ENCODE assay signal across 21 cellular contexts in the genomic region with DNA sequence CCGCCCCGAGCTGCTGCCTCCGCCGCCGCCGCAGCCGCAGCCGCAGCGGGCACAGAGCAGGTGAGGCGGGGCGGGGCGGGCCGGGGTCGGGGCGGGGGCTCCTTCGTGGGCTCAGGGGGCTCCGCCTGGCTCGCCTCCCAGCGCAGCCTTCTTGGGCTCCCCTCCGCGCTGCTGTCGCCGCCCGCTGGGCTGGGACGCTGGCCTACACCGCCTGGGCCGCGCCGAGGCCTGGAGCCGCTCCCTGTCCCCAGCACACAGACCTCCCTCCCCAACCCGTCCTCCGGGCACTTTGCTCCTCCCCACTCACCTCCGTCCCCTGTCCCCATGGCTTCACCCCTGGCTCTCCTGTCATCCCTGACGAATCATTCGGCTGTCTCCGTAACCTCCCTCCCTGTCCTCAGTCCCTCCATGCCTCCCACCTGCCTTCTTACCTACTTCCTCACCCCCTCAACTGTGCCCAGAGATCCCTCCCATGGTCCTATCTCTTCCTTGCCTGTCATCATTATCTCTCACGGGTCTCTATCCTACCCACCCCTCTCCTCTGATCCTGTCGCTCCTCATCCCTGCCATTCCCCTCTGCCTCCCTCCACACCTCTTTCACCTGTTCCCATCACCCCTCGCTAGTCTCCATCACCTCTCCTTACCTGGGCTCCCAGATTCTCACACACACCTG. TPM values are rescaled to one million over a fixed set of nuclear protein-coding genes. Genes with fewer than 3 reads are reported as not detected.
DNase-seq lines count a peak whose midpoint lies in the region; ATAC-seq and TF ChIP-seq lines count a peak whose summit lies in the region.
"Had no signal": no experiment of that assay in that cellular context is flagged by ENCODE, and none has a peak within 500 bp of the region (broad histone marks: within the 10 kb centered on the region; RNA-seq: fewer than 3 reads in every experiment).

No MANE protein-coding gene starts in this region.

- H3K4me1 ChIP-seq in iPS-15b (ENCODE audit: control insufficient read depth, insufficient read depth, low read length) (peaks cover 5% of the 10 kb centered on the region), upper lobe of left lung (peaks cover 7 to 22% (median 9%) of the 10 kb centered on the region in 4 donors)

- peak; percentile 53 for DNase-seq in activated CD8-positive, alpha-beta memory T cell treated with anti-CD3 and anti-CD28 coated beads for 24 hours
- no peak for DNase-seq in activated CD8-positive, alpha-beta memory T cell treated with anti-CD3 and anti-CD28 coated beads, Interleukin-2, amount 50 U/mL, for 4 hours
- DNase-seq in WTC11 (ENCODE audit: low spot score), result no peak
- DNase-seq in cardiac septum (ENCODE audit: low spot score), result no peak
- DNase-seq in upper lobe of left lung, result no peak
- DNase-seq: activated naive CD8-positive, alpha-beta T cell treated with anti-CD3 and anti-CD28 coated beads, Interleukin-2, amount 50 U/mL, for 24 hours; brain microvascular endothelial cell; foreskin melanocyte; left lung; NCI-H446; SHP77; stimulated activated CD4-positive, alpha-beta T cell treated with anti-CD3 and anti-CD28 coated beads, Interleukin-12 subunit alpha, Interleukin-12 subunit beta, amount 100 ng/mL, for 4 hours had no signal

- WGBS in upper lobe of left lung, 2 donors, result 30 to 51% methylated on average over 19 to 29 of the region's 39 CpGs

- H3K36me3 ChIP-seq in iPS-15b (ENCODE audit: control insufficient read depth, insufficient read depth, low read length) (no peaks in the 10 kb centered on the region), upper lobe of left lung (no peaks in the 10 kb centered on the region)
- H3K36me3 ChIP-seq: brain microvascular endothelial cell, left lung had no signal

- H3K27me3 ChIP-seq in iPS-15b (ENCODE audit: control insufficient read depth, insufficient read depth, low read length), result peaks cover 67% of the 10 kb centered on the region
- peaks cover 0 to 15% (median 7%) of the 10 kb centered on the region in 4 donors for H3K27me3 ChIP-seq in upper lobe of left lung

- H3K4me3 ChIP-seq in iPS-15b (ENCODE audit: low read depth, low read length) (peak overlapping the region; percentile 52), upper lobe of left lung (no peak overlapping the region)
- H3K4me3 ChIP-seq: left lung had no signal

- no peaks in the 10 kb centered on the region for H3K36me3 Mint-ChIP-seq in WTC11
- H3K36me3 Mint-ChIP-seq: CD8-positive, alpha-beta T cell had no signal

- H3K9me3 ChIP-seq in iPS-15b (ENCODE audit: control insufficient read depth, insufficient read depth, low read length), result no peaks in the 10 kb centered on the region
- no peaks in the 10 kb centered on the region for H3K9me3 ChIP-seq in upper lobe of left lung
- H3K9me3 ChIP-seq: left lung had no signal

- H3K9ac ChIP-seq in iPS-15b (ENCODE audit: low read depth, low read length), result no peak overlapping the region

- ATAC-seq in WTC11 (0 out of 2 replicates have a peak, but pooled peaks have one; percentile 2), upper lobe of left lung (ENCODE audit: low FRiP score in 2 of 2) (no peak), GM21390 (IDR thresholded peaks at IDR 0.05; ENCODE audit: unreplicated experiment) (no peak), HG02678 (IDR thresholded peaks at IDR 0.05; ENCODE audit: unreplicated experiment) (no peak)
- ATAC-seq: activated naive CD8-positive, alpha-beta T cell treated with anti-CD3 and anti-CD28 coated beads, Interleukin-2, amount 50 U/mL, for 24 hours; left lung had no signal

- CTCF ChIA-PET in WTC11 (lab: Charles Lee), result interaction anchor here (0.6 to 3.9 kb wide), 2 partner anchors 15 kb away, joined by 3 to 26 read pairs; a partner anchor contains a TSS

- peaks cover 4% of the 10 kb centered on the region; the same call in 1 of the 2 replicates for H3K9me3 Mint-ChIP-seq in WTC11
- H3K9me3 Mint-ChIP-seq: CD8-positive, alpha-beta T cell had no signal

- TF ChIP-seq POLR2A in upper lobe of left lung (IDR thresholded peaks at IDR 0.05), result no peak

- no peak overlapping the region for H3K4me3 Mint-ChIP-seq in WTC11
- H3K4me3 Mint-ChIP-seq: activated naive CD8-positive, alpha-beta T cell treated with anti-CD3 and anti-CD28 coated beads, Interleukin-2, amount 50 U/mL, for 24 hours; CD8-positive, alpha-beta T cell; nephron progenitor cell; T-cell had no signal

- H3K27me3 Mint-ChIP-seq in WTC11 (ENCODE audit: low read depth), result peaks cover 14% of the 10 kb centered on the region

- no peak overlapping the region for H3K27ac ChIP-seq in upper lobe of left lung
- H3K27ac ChIP-seq: brain microvascular endothelial cell, epithelial cell of prostate, left lung had no signal

- H3K4me1 Mint-ChIP-seq in WTC11, result peaks cover 14% of the 10 kb centered on the region

- no peak for TF ChIP-seq EP300 in upper lobe of left lung (IDR thresholded peaks at IDR 0.05)

- no peak overlapping the region for H3K27ac Mint-ChIP-seq in WTC11
- H3K27ac Mint-ChIP-seq: activated naive CD8-positive, alpha-beta T cell treated with anti-CD3 and anti-CD28 coated beads, Interleukin-2, amount 50 U/mL, for 24 hours; CD8-positive, alpha-beta T cell; nephron progenitor cell; T-cell had no signal

- intact Hi-C loops in cardiac septum (cut with DNase I), result no loop called here

- TF ChIP-seq CTCF in WTC11 (IDR thresholded peaks at IDR 0.05), result no peak
- TF ChIP-seq CTCF in upper lobe of left lung (IDR thresholded peaks at IDR 0.05), result no peak

- POLR2A ChIA-PET in WTC11 (lab: Charles Lee), result no interaction called here

TF ChIP-seq in WTC11, 78 proteins besides CTCF, POLR2A, EP300 and RAD21 (continues in another document):
- TF ChIP-seq MYBL2 (CRISPR knock-in tag; IDR thresholded peaks at IDR 0.05) (no peak), NFYB (CRISPR knock-in tag; conservative IDR thresholded peaks at IDR 0.05; ENCODE audit: low read depth) (no peak), IRF2 (CRISPR knock-in tag; IDR thresholded peaks at IDR 0.05; ENCODE audit: borderline replicate concordance, low read depth) (no peak), ZBTB21 (CRISPR knock-in tag; IDR thresholded peaks at IDR 0.05; ENCODE audit: borderline replicate concordance) (no peak), NFATC4 (CRISPR knock-in tag; IDR thresholded peaks at IDR 0.05) (no peak), RELA (CRISPR knock-in tag; IDR thresholded peaks at IDR 0.05; ENCODE audit: borderline replicate concordance) (no peak)
- TF ChIP-seq, protein P1, sequence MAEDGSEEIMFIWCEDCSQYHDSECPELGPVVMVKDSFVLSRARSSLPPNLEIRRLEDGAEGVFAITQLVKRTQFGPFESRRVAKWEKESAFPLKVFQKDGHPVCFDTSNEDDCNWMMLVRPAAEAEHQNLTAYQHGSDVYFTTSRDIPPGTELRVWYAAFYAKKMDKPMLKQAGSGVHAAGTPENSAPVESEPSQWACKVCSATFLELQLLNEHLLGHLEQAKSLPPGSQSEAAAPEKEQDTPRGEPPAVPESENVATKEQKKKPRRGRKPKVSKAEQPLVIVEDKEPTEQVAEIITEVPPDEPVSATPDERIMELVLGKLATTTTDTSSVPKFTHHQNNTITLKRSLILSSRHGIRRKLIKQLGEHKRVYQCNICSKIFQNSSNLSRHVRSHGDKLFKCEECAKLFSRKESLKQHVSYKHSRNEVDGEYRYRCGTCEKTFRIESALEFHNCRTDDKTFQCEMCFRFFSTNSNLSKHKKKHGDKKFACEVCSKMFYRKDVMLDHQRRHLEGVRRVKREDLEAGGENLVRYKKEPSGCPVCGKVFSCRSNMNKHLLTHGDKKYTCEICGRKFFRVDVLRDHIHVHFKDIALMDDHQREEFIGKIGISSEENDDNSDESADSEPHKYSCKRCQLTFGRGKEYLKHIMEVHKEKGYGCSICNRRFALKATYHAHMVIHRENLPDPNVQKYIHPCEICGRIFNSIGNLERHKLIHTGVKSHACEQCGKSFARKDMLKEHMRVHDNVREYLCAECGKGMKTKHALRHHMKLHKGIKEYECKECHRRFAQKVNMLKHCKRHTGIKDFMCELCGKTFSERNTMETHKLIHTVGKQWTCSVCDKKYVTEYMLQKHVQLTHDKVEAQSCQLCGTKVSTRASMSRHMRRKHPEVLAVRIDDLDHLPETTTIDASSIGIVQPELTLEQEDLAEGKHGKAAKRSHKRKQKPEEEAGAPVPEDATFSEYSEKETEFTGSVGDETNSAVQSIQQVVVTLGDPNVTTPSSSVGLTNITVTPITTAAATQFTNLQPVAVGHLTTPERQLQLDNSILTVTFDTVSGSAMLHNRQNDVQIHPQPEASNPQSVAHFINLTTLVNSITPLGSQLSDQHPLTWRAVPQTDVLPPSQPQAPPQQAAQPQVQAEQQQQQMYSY (CRISPR knock-in tag; IDR thresholded peaks at IDR 0.05), result no peak
- TF ChIP-seq, protein P2, sequence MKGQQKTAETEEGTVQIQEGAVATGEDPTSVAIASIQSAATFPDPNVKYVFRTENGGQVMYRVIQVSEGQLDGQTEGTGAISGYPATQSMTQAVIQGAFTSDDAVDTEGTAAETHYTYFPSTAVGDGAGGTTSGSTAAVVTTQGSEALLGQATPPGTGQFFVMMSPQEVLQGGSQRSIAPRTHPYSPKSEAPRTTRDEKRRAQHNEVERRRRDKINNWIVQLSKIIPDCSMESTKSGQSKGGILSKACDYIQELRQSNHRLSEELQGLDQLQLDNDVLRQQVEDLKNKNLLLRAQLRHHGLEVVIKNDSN (CRISPR knock-in tag; IDR thresholded peaks at IDR 0.05), result no peak
- TF ChIP-seq, protein P3, sequence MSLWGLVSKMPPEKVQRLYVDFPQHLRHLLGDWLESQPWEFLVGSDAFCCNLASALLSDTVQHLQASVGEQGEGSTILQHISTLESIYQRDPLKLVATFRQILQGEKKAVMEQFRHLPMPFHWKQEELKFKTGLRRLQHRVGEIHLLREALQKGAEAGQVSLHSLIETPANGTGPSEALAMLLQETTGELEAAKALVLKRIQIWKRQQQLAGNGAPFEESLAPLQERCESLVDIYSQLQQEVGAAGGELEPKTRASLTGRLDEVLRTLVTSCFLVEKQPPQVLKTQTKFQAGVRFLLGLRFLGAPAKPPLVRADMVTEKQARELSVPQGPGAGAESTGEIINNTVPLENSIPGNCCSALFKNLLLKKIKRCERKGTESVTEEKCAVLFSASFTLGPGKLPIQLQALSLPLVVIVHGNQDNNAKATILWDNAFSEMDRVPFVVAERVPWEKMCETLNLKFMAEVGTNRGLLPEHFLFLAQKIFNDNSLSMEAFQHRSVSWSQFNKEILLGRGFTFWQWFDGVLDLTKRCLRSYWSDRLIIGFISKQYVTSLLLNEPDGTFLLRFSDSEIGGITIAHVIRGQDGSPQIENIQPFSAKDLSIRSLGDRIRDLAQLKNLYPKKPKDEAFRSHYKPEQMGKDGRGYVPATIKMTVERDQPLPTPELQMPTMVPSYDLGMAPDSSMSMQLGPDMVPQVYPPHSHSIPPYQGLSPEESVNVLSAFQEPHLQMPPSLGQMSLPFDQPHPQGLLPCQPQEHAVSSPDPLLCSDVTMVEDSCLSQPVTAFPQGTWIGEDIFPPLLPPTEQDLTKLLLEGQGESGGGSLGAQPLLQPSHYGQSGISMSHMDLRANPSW (CRISPR knock-in tag; conservative IDR thresholded peaks at IDR 0.05; ENCODE audit: low read depth), result no peak

RNA-seq across cellular contexts. Expression of a gene that starts 0.5 kb away (rescaled TPM):
- total RNA-seq in WTC11 (2021), result 0.66 to 0.78 TPM (median 0.68 TPM) in 3 replicates
- 0.35 TPM for total RNA-seq in cardiac septum
- under 1 TPM in 4 of 6 donors, not detected in 2; 0.06 to 0.20 (median 0.11) TPM for total RNA-seq in upper lobe of left lung
- total RNA-seq: subcutaneous adipose tissue had no signal

RNA-seq across cellular contexts. Expression of a gene that starts 14.5 kb away (rescaled TPM):
- total RNA-seq in WTC11 (2021) (48.4 to 56.4 TPM (median 55.4 TPM) in 3 replicates), cardiac septum (23.2 TPM), upper lobe of left lung (10 to 100 TPM; 15.7 to 63.4 (median 44.4) TPM)

RNA-seq across cellular contexts. Expression of a gene that starts 54.3 kb away (rescaled TPM):
- total RNA-seq in WTC11 (2021) (not detected in 3 replicates), cardiac septum (not detected), upper lobe of left lung (not detected)
- total RNA-seq: CD8-positive, alpha-beta T cell; left lung; renal cortical epithelial cell; subcutaneous adipose tissue; T-cell had no signal
